In genomic region chr3:143455480-143455879, GRCh38 we compare ENCODE assay signal across 20 cellular contexts.
DNase-seq lines count a peak whose midpoint lies in the region; ATAC-seq, FAIRE-seq and TF ChIP-seq lines count a peak whose summit lies in the region.
"Had no signal": no experiment of that assay in that cellular context is flagged by ENCODE, and none has a peak within 500 bp of the region (broad histone marks: within the 10 kb centered on the region; RNA-seq: fewer than 3 reads in every experiment).

No MANE protein-coding gene starts in this region.

- H3K27me3 ChIP-seq in GM12878 (replicated peaks in 1 of 2; ENCODE audit: control insufficient read depth in 2 of 2, insufficient read depth in 2 of 2, low read length in 1 of 2) (no peaks in the 10 kb centered on the region), small intestine (ENCODE audit: control insufficient read depth in 2 of 2, insufficient read depth in 2 of 2, low read length in 2 of 2) (no peaks in the 10 kb centered on the region)
- H3K27me3 ChIP-seq: BLaER1 treated with 17β-estradiol and CSF1 and Interleukin-3, amounts not matched to agents 10 nM and 100 nM had no signal

- POLR2A ChIA-PET in GM12878 (lab: Charles Lee): no interaction called here

- CTCF ChIA-PET in GM12878 (lab: Yijun Ruan, JAX): no interaction called here

- RAD21 ChIA-PET in GM12878 (lab: Charles Lee; ENCODE audit: unreplicated experiment): no interaction called here

- H3K4me2 ChIP-seq in GM12878 (ENCODE audit: control insufficient read depth, insufficient read depth): no peak overlapping the region
- H3K4me2 ChIP-seq: A549; BLaER1 treated with 17β-estradiol and CSF1 and Interleukin-3, amounts not matched to agents 10 nM and 100 nM had no signal

- H3K4me1 ChIP-seq in GM12878 (ENCODE audit: control insufficient read depth, insufficient read depth, low read length) (no peaks in the 10 kb centered on the region), small intestine (ENCODE audit: control insufficient read depth in 2 of 2, insufficient read depth in 1 of 2, low read depth in 1 of 2, low read length in 1 of 2) (no peaks in the 10 kb centered on the region)
- H3K4me1 ChIP-seq: A549, Caco-2 had no signal

- BruUV-seq in GM12878 (replicated peaks; lab: Mats Ljungman, UMichigan): no TSS peak

- no peak overlapping the region for H3K27ac ChIP-seq in GM12878 (ENCODE audit: control insufficient read depth, insufficient read depth)
- no peak overlapping the region for H3K27ac ChIP-seq in small intestine (ENCODE audit: low read depth in 1 of 2, low read length in 1 of 2)
- H3K27ac ChIP-seq: 22Rv1; A549; BLaER1 treated with 17β-estradiol and CSF1 and Interleukin-3, amounts not matched to agents 10 nM and 100 nM; C4-2B had no signal

- in situ Hi-C loops in GM12878 (cut with MboI): no loop called here

- no peaks in the 10 kb centered on the region for H3K79me2 ChIP-seq in GM12878 (ENCODE audit: control insufficient read depth, insufficient read depth, low read length)

- H3K9me3 ChIP-seq in GM12878 (replicated peaks; ENCODE audit: control insufficient read depth, insufficient read depth, low read length) (no peaks in the 10 kb centered on the region; the same call in 2 of the 3 replicates), small intestine (ENCODE audit: control insufficient read depth, low read depth) (no peaks in the 10 kb centered on the region)
- H3K9me3 ChIP-seq: A549, Caco-2 had no signal

- intact Hi-C loops in GM12878 (cut with micrococcal nuclease; ENCODE audit: unreplicated experiment): no loop called here

- no peak overlapping the region for H3K9ac ChIP-seq in GM12878 (ENCODE audit: control insufficient read depth, insufficient read depth, low read length)
- H3K9ac ChIP-seq: BLaER1 treated with 17β-estradiol and CSF1 and Interleukin-3, amounts not matched to agents 10 nM and 100 nM had no signal

- H4K20me1 ChIP-seq in GM12878 (ENCODE audit: control insufficient read depth, insufficient read depth): no peaks in the 10 kb centered on the region
- H4K20me1 ChIP-seq: BLaER1 treated with 17β-estradiol and CSF1 and Interleukin-3, amounts not matched to agents 10 nM and 100 nM had no signal

- H3K36me3 ChIP-seq in GM12878 (ENCODE audit: control insufficient read depth in 2 of 2, insufficient read depth in 2 of 2, low read length in 1 of 2) (no peaks in the 10 kb centered on the region), small intestine (ENCODE audit: control insufficient read depth in 2 of 2, insufficient read depth in 2 of 2, low read length in 2 of 2) (no peaks in the 10 kb centered on the region)

- SMC1A ChIA-PET in GM12878 (lab: Charles Lee; ENCODE audit: uncharacterized antibody, unreplicated experiment): no interaction called here

- H3K4me3 ChIP-seq in GM12878 (no peak overlapping the region), small intestine (ENCODE audit: low read depth in 1 of 2, low read length in 2 of 2) (no peak overlapping the region)
- H3K4me3 ChIP-seq: A549; BLaER1 treated with 17β-estradiol and CSF1 and Interleukin-3, amounts not matched to agents 10 nM and 100 nM had no signal

- no peak for TF ChIP-seq POLR2A in GM12878 (IDR thresholded peaks at IDR 0.05; ENCODE audit: low read depth, low read length)

- H2AFZ ChIP-seq in GM12878 (ENCODE audit: control insufficient read depth, low read depth, low read length): no peak overlapping the region

- ATAC-seq in HG02610 (IDR thresholded peaks at IDR 0.05; ENCODE audit: unreplicated experiment): peak; percentile 51
- ATAC-seq in GM12878: no peak
- ATAC-seq: A549; CD8-positive, alpha-beta T cell had no signal

- no peak for TF ChIP-seq EP300 in GM12878 (IDR thresholded peaks at IDR 0.05; ENCODE audit: borderline replicate concordance in 1 of 2, control insufficient read depth in 1 of 2, low read depth in 2 of 2, low read length in 2 of 2)

- no peak for FAIRE-seq in GM12878 (lab: Jason Lieb, UNC)
- peak; percentile 47 for FAIRE-seq in small intestine (lab: Jason Lieb, UNC)
- FAIRE-seq: A549, D721Med, G401.6, GM12892, GM18507 had no signal

- no peak for DNase-seq in GM12878 (ENCODE audit: low read depth, low spot score)
- DNase-seq in small intestine: no peak
- no peak for DNase-seq in activated CD4-positive, alpha-beta T cell treated with anti-CD3 and anti-CD28 coated beads, Interleukin-2, amount 50 U/mL, for 48 hours
- DNase-seq in NCI-H82 treated with DMSO at 0.1 percent for 48 hours (lab: John Stamatoyannopoulos, UW; ENCODE audit: unreplicated experiment): no peak
- DNase-seq: AML-193; Caco-2; Calu3; CD4-positive, alpha-beta T cell; CD8-positive, alpha-beta T cell; DMS79 treated with DMSO at 0.1 percent for 48 hours; GF-D8 had no signal

- TF ChIP-seq RAD21 in GM12878 (IDR thresholded peaks at IDR 0.05; ENCODE audit: insufficient read depth, low read depth, low read length): no peak

- no peak for TF ChIP-seq CTCF in GM12878 (IDR thresholded peaks at IDR 0.05 in 2 of 3, conservative IDR thresholded peaks at IDR 0.05 in 1 of 3; ENCODE audit: control insufficient read depth in 2 of 3, extremely low read depth in 1 of 3, insufficient read depth in 1 of 3, low read depth in 3 of 3, low read length in 3 of 3)

TF ChIP-seq in GM12878, 131 proteins besides CTCF, POLR2A, EP300 and RAD21:
- TF ChIP-seq TCF7 (IDR thresholded peaks at IDR 0.05; ENCODE audit: borderline replicate concordance): 0 out of 2 replicates have a peak, but pooled peaks have one; percentile 40
- TF ChIP-seq ELK1 (IDR thresholded peaks at IDR 0.05; ENCODE audit: low read depth, low read length): no peak
- TF ChIP-seq BCLAF1 (IDR thresholded peaks at IDR 0.05): no peak
- TF ChIP-seq E4F1 (IDR thresholded peaks at IDR 0.05; ENCODE audit: borderline replicate concordance, partially characterized antibody): no peak
- TF ChIP-seq RUNX3 (IDR thresholded peaks at IDR 0.05; ENCODE audit: low read length): peak; percentile 55
- peak; percentile 24; the same call in 1 of the 2 replicates for TF ChIP-seq NFIC (IDR thresholded peaks at IDR 0.05; ENCODE audit: low read depth, low read length)
- no peak for TF ChIP-seq TARDBP (IDR thresholded peaks at IDR 0.05; ENCODE audit: borderline replicate concordance)
